ENCODE assay signal across 19 cellular contexts in the genomic region with DNA sequence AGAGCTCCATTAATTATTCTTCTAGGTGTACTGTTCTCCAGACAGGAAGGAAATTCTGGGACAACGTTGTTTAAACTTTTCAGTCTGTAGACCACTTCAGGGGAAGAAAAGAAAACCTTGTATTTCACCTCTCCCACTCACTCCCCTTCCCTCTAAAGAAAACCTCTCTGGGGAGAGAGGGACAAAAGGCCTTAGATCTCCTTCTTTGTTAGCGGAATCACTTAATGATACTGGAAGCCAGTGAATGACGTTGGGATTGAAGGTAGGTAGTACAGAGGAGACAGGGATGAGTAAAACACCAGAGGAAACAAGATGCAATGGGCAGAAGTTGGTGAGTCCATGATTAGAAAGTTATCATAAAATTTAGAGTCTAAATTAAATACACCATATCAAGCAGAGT.
"Had no signal": no experiment of that assay in that cellular context is flagged by ENCODE, and none has a peak within 500 bp of the region (broad histone marks: within the 10 kb centered on the region; RNA-seq: fewer than 3 reads in every experiment).

No MANE protein-coding gene starts in this region.

- H3K36me3 ChIP-seq: cardiac muscle cell, esophagus squamous epithelium, gastrocnemius medialis, spleen, thyroid gland, WERI-Rb-1 had no signal

- H3K4me1 ChIP-seq: body of pancreas, gastrocnemius medialis, thyroid gland had no signal

- DNase-seq: activated CD4-positive, alpha-beta T cell treated with anti-CD3 and anti-CD28 coated beads, Interleukin-2, amount 50 U/mL, for 1 hour; activated CD4-positive, CD25-positive, alpha-beta regulatory T cell treated with anti-CD3 and anti-CD28 coated beads, Interleukin-2, amount 50 U/mL, for 72 hours; activated CD8-positive, alpha-beta T cell treated with anti-CD3 and anti-CD28 coated beads, Interleukin-2, amount 10 ng/mL, durations not matched to agents 7 days and 5 days; activated gamma-delta T cell treated with Interleukin-2 at 50 U/mL for 16 hours; anterior cingulate cortex; body of pancreas; cortex of kidney; endodermal cell; esophagus squamous epithelium; gastrocnemius medialis; hippocampal formation; left ventricle myocardium superior; spleen; stimulated activated CD4-positive, alpha-beta T cell treated with anti-CD3 and anti-CD28 coated beads, Interleukin-4, amount 100 ng/mL, for 1 hour; stimulated activated naive CD4-positive, alpha-beta T cell treated with Interleukin-2 at 50 U/mL for 16 hours; substantia nigra; thyroid gland; WERI-Rb-1 had no signal

- H3K27me3 ChIP-seq: body of pancreas, cardiac muscle cell, esophagus squamous epithelium, gastrocnemius medialis, spleen, thyroid gland had no signal

- H3K4me3 ChIP-seq: body of pancreas, cardiac muscle cell, esophagus squamous epithelium, gastrocnemius medialis, spleen, thyroid gland had no signal

- H3K27ac ChIP-seq: body of pancreas, cardiac muscle cell, esophagus squamous epithelium, gastrocnemius medialis, spleen, thyroid gland, WERI-Rb-1 had no signal

- H3K9me3 ChIP-seq: body of pancreas, esophagus squamous epithelium, gastrocnemius medialis, spleen, thyroid gland had no signal

- ATAC-seq: activated CD8-positive, alpha-beta T cell treated with anti-CD3 and anti-CD28 coated beads, Interleukin-2, amount 10 ng/mL, durations not matched to agents 7 days and 5 days; body of pancreas; gastrocnemius medialis; left ventricle myocardium superior had no signal
